ENCODE assay signal across 26 cellular contexts in the genomic region with DNA sequence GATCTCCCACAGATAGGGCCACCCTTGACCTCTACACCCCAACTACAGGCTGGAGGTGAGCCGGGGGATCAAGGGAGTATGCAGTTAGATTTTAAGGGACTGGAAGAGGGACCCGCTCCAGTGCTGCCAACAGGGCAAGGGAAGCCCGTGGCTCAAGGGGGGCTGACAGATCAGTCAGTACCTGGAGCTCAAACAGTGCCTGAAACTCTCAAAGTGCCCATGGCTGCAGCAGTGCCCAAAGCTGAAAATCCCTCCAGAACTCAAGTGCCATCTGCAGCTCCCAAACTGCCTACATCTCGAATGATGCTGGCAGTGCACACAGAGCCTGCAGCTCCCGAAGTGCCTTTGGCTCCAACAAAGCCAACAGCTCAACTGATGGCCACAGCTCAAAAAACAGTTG.
"Had no signal": no experiment of that assay in that cellular context is flagged by ENCODE, and none has a peak within 500 bp of the region (broad histone marks: within the 10 kb centered on the region; RNA-seq: fewer than 3 reads in every experiment).

No MANE protein-coding gene starts in this region.

- H3K4me1 ChIP-seq: colonic mucosa had no signal

- DNase-seq: activated CD4-positive, alpha-beta T cell treated with anti-CD3 and anti-CD28 coated beads, Interleukin-2, amount 10 ng/mL, durations not matched to agents 24 days and 14 days; activated CD4-positive, alpha-beta T cell treated with anti-CD3 and anti-CD28 coated beads, Interleukin-2, amount 50 U/mL, for 48 hours; activated CD8-positive, alpha-beta memory T cell treated with anti-CD3 and anti-CD28 coated beads, Interleukin-2, amount 50 U/mL, for 4 hours; activated CD8-positive, alpha-beta T cell treated with anti-CD3 and anti-CD28 coated beads, Interleukin-2, amount 10 ng/mL, durations not matched to agents 7 days and 5 days; activated effector memory CD4-positive, alpha-beta T cell treated with Interleukin-2 at 50 U/mL for 16 hours; activated naive CD4-positive, alpha-beta T cell treated with anti-CD3 and anti-CD28 coated beads, Interleukin-2, amount 10 ng/mL, durations not matched to agents 7 days and 5 days; activated T-cell treated with anti-CD3 and anti-CD28 coated beads, Interleukin-2, amount 50 U/mL, for 48 hours; amniotic stem cell; aorta; brain microvascular endothelial cell; central memory CD4-positive, alpha-beta T cell; colonic mucosa; Kasumi-1; KG1; NCI-H1048; NCI-H1105 treated with DMSO at 0.1 percent for 48 hours; NCI-H1436; NCI-H187; NCI-H2029 treated with DMSO at 0.1 percent for 48 hours; NCI-H345; NCI-H510A treated with DMSO at 0.1 percent for 48 hours; OCI-M1; Right ventricle myocardium superior; SW 1271; T1000 had no signal

- H3K27ac ChIP-seq: brain microvascular endothelial cell, colonic mucosa had no signal

- H3K36me3 ChIP-seq: colonic mucosa, MG63 had no signal

- H3K9me3 ChIP-seq: colonic mucosa, MG63 had no signal

- ATAC-seq: activated CD8-positive, alpha-beta T cell treated with anti-CD3 and anti-CD28 coated beads, Interleukin-2, amount 10 ng/mL, durations not matched to agents 7 days and 5 days had no signal

- H3K27me3 ChIP-seq: brain microvascular endothelial cell, colonic mucosa, MG63 had no signal

- H3K4me3 ChIP-seq: colonic mucosa, MG63 had no signal
